ENCODE assay signal across 23 cellular contexts in the genomic region with DNA sequence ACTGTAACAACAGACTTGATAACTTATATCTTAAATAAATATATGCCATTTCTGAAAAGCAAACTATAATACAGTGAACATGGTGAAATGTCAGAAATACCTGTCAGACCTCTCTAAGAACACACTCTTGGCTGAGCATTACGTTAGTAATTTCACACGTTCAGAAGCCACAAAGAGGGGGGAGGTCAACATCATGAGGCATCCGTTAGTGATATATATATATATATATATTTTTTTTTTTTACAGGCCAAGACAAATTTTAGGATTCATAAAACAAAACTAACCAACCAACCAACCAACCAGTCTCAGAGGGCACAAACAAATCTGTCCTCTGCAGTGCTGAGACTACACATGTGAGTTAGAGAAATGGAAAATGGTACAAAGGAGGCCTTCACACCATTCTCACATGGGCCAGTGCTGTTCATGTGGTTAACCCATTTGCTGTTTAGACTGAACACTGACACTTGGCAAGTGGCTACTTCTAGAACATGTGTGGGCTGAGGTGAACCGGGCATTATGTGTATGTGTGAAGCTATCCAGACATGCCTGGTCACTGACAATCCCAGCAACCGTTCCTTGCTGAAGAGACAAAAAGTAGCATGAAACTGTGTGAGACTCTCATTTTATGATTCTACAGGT. TPM values are rescaled to one million over a fixed set of nuclear protein-coding genes. Genes with fewer than 3 reads are reported as not detected.
DNase-seq lines count a peak whose midpoint lies in the region; ATAC-seq and TF ChIP-seq lines count a peak whose summit lies in the region.
"Had no signal": no experiment of that assay in that cellular context is flagged by ENCODE, and none has a peak within 500 bp of the region (broad histone marks: within the 10 kb centered on the region; RNA-seq: fewer than 3 reads in every experiment).

No MANE protein-coding gene starts in this region.

- CTCF ChIA-PET in activated CD8-positive, alpha-beta memory T cell treated with anti-CD3 and anti-CD28 coated beads, Interleukin-2, amount 10 ng/mL, durations not matched to agents 7 days and 5 days (lab: Charles Lee): interaction anchor here (1.0 to 1.4 kb wide), 3 partner anchors 10 to 55 kb away, joined by 3 to 6 read pairs (median 4); a partner anchor contains a TSS
- CTCF ChIA-PET in mammary epithelial cell (lab: Charles Lee; ENCODE audit: low non-redundant PET): no interaction called here

- no peak overlapping the region for H3K27ac ChIP-seq in mammary epithelial cell (ENCODE audit: insufficient read depth, low read depth, low read length)

- H3K9me3 ChIP-seq in mammary epithelial cell (replicated peaks; ENCODE audit: insufficient read depth, low read length): no peaks in the 10 kb centered on the region
- H3K9me3 ChIP-seq: Caco-2 had no signal

- no peaks in the 10 kb centered on the region for H3K9me3 Mint-ChIP-seq in activated CD8-positive, alpha-beta memory T cell treated with anti-CD3 and anti-CD28 coated beads, Interleukin-2, amount 10 ng/mL, durations not matched to agents 7 days and 5 days (ENCODE audit: low read depth)
- H3K9me3 Mint-ChIP-seq in effector memory CD8-positive, alpha-beta T cell: no peaks in the 10 kb centered on the region
- H3K9me3 Mint-ChIP-seq in stimulated activated naive CD8-positive, alpha-beta T cell treated with anti-CD3 and anti-CD28 coated beads, Interleukin-15, amount 100 ng/mL, for 72 hours: no peaks in the 10 kb centered on the region
- H3K9me3 Mint-ChIP-seq: activated B cell treated with CpG ODN at 0.5 μM for 24 hours; activated T-cell treated with anti-CD3 and anti-CD28 coated beads, Interleukin-2, amount 50 U/mL, for 4 hours; GM23338 had no signal

- no peak overlapping the region for H3K9ac ChIP-seq in mammary epithelial cell (ENCODE audit: insufficient read depth, low read length)

- no peak overlapping the region for H3K4me3 Mint-ChIP-seq in activated CD8-positive, alpha-beta memory T cell treated with anti-CD3 and anti-CD28 coated beads, Interleukin-2, amount 10 ng/mL, durations not matched to agents 7 days and 5 days
- H3K4me3 Mint-ChIP-seq in effector memory CD8-positive, alpha-beta T cell: no peak overlapping the region
- H3K4me3 Mint-ChIP-seq in stimulated activated naive CD8-positive, alpha-beta T cell treated with anti-CD3 and anti-CD28 coated beads, Interleukin-15, amount 100 ng/mL, for 72 hours: no peak overlapping the region
- H3K4me3 Mint-ChIP-seq: activated B cell treated with CpG ODN at 0.5 μM for 24 hours; activated CD4-positive, alpha-beta memory T cell treated with anti-CD3 and anti-CD28 coated beads, Interleukin-2, amount 10 ng/mL, durations not matched to agents 7 days and 5 days; activated T-cell treated with anti-CD3 and anti-CD28 coated beads, Interleukin-2, amount 50 U/mL, for 4 hours; B cell; GM23338; neural crest cell had no signal

- dilution Hi-C loops in mammary epithelial cell (cut with HindIII; ENCODE audit: low sequenced_read_pairs): no loop called here

- no peak for ATAC-seq in activated CD8-positive, alpha-beta memory T cell treated with anti-CD3 and anti-CD28 coated beads, Interleukin-2, amount 10 ng/mL, durations not matched to agents 7 days and 5 days
- ATAC-seq in HG02852 (IDR thresholded peaks at IDR 0.05; ENCODE audit: unreplicated experiment): peak; percentile 16
- ATAC-seq in effector memory CD8-positive, alpha-beta T cell (replicated peaks): peak; percentile 88
- ATAC-seq in stimulated activated naive CD8-positive, alpha-beta T cell treated with anti-CD3 and anti-CD28 coated beads, Interleukin-15, amount 100 ng/mL, for 72 hours: peak; percentile 28
- ATAC-seq: activated T-cell treated with anti-CD3 and anti-CD28 coated beads, Interleukin-2, amount 50 U/mL, for 4 hours; GM23338; left colon had no signal

- peaks cover 42% of the 10 kb centered on the region for H3K36me3 Mint-ChIP-seq in activated CD8-positive, alpha-beta memory T cell treated with anti-CD3 and anti-CD28 coated beads, Interleukin-2, amount 10 ng/mL, durations not matched to agents 7 days and 5 days
- H3K36me3 Mint-ChIP-seq in effector memory CD8-positive, alpha-beta T cell (ENCODE audit: insufficient read depth): peaks cover 14% of the 10 kb centered on the region

- no peak for DNase-seq in activated CD8-positive, alpha-beta memory T cell treated with anti-CD3 and anti-CD28 coated beads, Interleukin-2, amount 10 ng/mL, durations not matched to agents 7 days and 5 days
- DNase-seq in activated CD8-positive, alpha-beta memory T cell treated with anti-CD3 and anti-CD28 coated beads, Interleukin-2, amount 50 U/mL, for 48 hours: no peak
- DNase-seq in effector memory CD8-positive, alpha-beta T cell: peak; percentile 2 to 11 (median 6)
- no peak for DNase-seq in stimulated activated naive CD8-positive, alpha-beta T cell treated with anti-CD3 and anti-CD28 coated beads, Interleukin-15, amount 100 ng/mL, for 72 hours
- DNase-seq in putamen (ENCODE audit: low spot score) (no peak), mammary epithelial cell (no peak), NCI-H345 treated with DMSO at 0.1 percent for 48 hours (lab: John Stamatoyannopoulos, UW; ENCODE audit: unreplicated experiment) (no peak)
- DNase-seq: activated B cell treated with CpG ODN at 0.5 μM for 24 hours; activated CD4-positive, alpha-beta memory T cell treated with anti-CD3 and anti-CD28 coated beads, Interleukin-2, amount 10 ng/mL, durations not matched to agents 7 days and 5 days; activated naive CD4-positive, alpha-beta T cell treated with anti-CD3 and anti-CD28 coated beads, Interleukin-2, amount 50 U/mL, for 16 hours; activated T-cell treated with anti-CD3 and anti-CD28 coated beads, Interleukin-2, amount 50 U/mL, for 4 hours; Caco-2; Kasumi-1; left colon; NCI-H1092; NCI-H2029; NCI-H446 treated with DMSO at 0.1 percent for 48 hours; stimulated activated CD4-positive, alpha-beta T cell treated with anti-CD3 and anti-CD28 coated beads, Interleukin-4, amount 100 ng/mL, for 1 hour; T1000 had no signal

- H3K4me3 ChIP-seq in mammary epithelial cell (replicated peaks in 1 of 3; ENCODE audit: insufficient read depth in 1 of 3, low read depth in 2 of 3, low read length in 3 of 3): no peak overlapping the region
- H3K4me3 ChIP-seq: GM23338 had no signal

- intact Hi-C loops in mammary epithelial cell (cut with micrococcal nuclease): no loop called here

- H2AFZ ChIP-seq in mammary epithelial cell (ENCODE audit: low read depth, low read length): no peak overlapping the region
- H2AFZ ChIP-seq: GM23338 had no signal

- H4K20me1 ChIP-seq in mammary epithelial cell (ENCODE audit: insufficient read depth, low read length): peaks cover 2% of the 10 kb centered on the region

- peaks cover 33% of the 10 kb centered on the region for H3K36me3 ChIP-seq in mammary epithelial cell (ENCODE audit: insufficient read depth, low read length)

- no peaks in the 10 kb centered on the region for H3K27me3 ChIP-seq in mammary epithelial cell (ENCODE audit: insufficient read depth, low read length)

- in situ Hi-C loops in mammary epithelial cell (cut with MboI; ENCODE audit: low sequenced_read_pairs in 2 of 2): no loop called here

- H3K4me1 Mint-ChIP-seq in activated CD8-positive, alpha-beta memory T cell treated with anti-CD3 and anti-CD28 coated beads, Interleukin-2, amount 10 ng/mL, durations not matched to agents 7 days and 5 days: peaks cover 34% of the 10 kb centered on the region
- H3K4me1 Mint-ChIP-seq in effector memory CD8-positive, alpha-beta T cell (ENCODE audit: low read depth in 2 of 2): peaks cover 3 to 8% of the 10 kb centered on the region in 2 donors
- H3K4me1 Mint-ChIP-seq in stimulated activated naive CD8-positive, alpha-beta T cell treated with anti-CD3 and anti-CD28 coated beads, Interleukin-15, amount 100 ng/mL, for 72 hours: peaks cover 14% of the 10 kb centered on the region
- H3K4me1 Mint-ChIP-seq: activated B cell treated with CpG ODN at 0.5 μM for 24 hours, B cell had no signal

- H3K27me3 Mint-ChIP-seq in activated CD8-positive, alpha-beta memory T cell treated with anti-CD3 and anti-CD28 coated beads, Interleukin-2, amount 10 ng/mL, durations not matched to agents 7 days and 5 days: no peaks in the 10 kb centered on the region
- no peaks in the 10 kb centered on the region for H3K27me3 Mint-ChIP-seq in effector memory CD8-positive, alpha-beta T cell
- no peaks in the 10 kb centered on the region for H3K27me3 Mint-ChIP-seq in stimulated activated naive CD8-positive, alpha-beta T cell treated with anti-CD3 and anti-CD28 coated beads, Interleukin-15, amount 100 ng/mL, for 72 hours
- H3K27me3 Mint-ChIP-seq: activated B cell treated with CpG ODN at 0.5 μM for 24 hours; activated CD4-positive, alpha-beta memory T cell treated with anti-CD3 and anti-CD28 coated beads, Interleukin-2, amount 10 ng/mL, durations not matched to agents 7 days and 5 days; B cell had no signal

- peak overlapping the region; percentile 45 for H3K27ac Mint-ChIP-seq in activated CD8-positive, alpha-beta memory T cell treated with anti-CD3 and anti-CD28 coated beads, Interleukin-2, amount 10 ng/mL, durations not matched to agents 7 days and 5 days
- H3K27ac Mint-ChIP-seq in effector memory CD8-positive, alpha-beta T cell: peak overlapping the region in 1 of 2 donors; percentile 52
- H3K27ac Mint-ChIP-seq in stimulated activated naive CD8-positive, alpha-beta T cell treated with anti-CD3 and anti-CD28 coated beads, Interleukin-15, amount 100 ng/mL, for 72 hours: peak overlapping the region in 1 of 2 donors; percentile 42
- H3K27ac Mint-ChIP-seq: activated B cell treated with CpG ODN at 0.5 μM for 24 hours; activated CD4-positive, alpha-beta memory T cell treated with anti-CD3 and anti-CD28 coated beads, Interleukin-2, amount 10 ng/mL, durations not matched to agents 7 days and 5 days; B cell; GM23338 had no signal

- H3K4me1 ChIP-seq in mammary epithelial cell (ENCODE audit: insufficient read depth, low read length): peaks cover 5% of the 10 kb centered on the region

- peaks cover 92% of the 10 kb centered on the region for H3K79me2 ChIP-seq in mammary epithelial cell (ENCODE audit: insufficient read depth, low read length)

- WGBS in mammary epithelial cell (ENCODE audit: low coverage, missing lambda C conversion rate): 91% methylated on average over 5 of the region's 5 CpGs

- no peak for TF ChIP-seq CTCF in mammary epithelial cell (conservative IDR thresholded peaks at IDR 0.05 in 1 of 2, IDR thresholded peaks at IDR 0.05 in 1 of 2; ENCODE audit: extremely low read depth in 1 of 2, insufficient read depth in 1 of 2, low read depth in 1 of 2, low read length in 2 of 2)

- no TSS peak for BruUV-seq in mammary epithelial cell (replicated peaks; lab: Mats Ljungman, UMichigan)

- no peak overlapping the region for H3K4me2 ChIP-seq in mammary epithelial cell (ENCODE audit: insufficient read depth, low read depth, low read length)
- H3K4me2 ChIP-seq: GM23338 had no signal

RNA-seq across cellular contexts. Expression of a gene that starts 54.5 kb away (rescaled TPM):
- total RNA-seq in activated CD8-positive, alpha-beta memory T cell treated with anti-CD3 and anti-CD28 coated beads, Interleukin-2, amount 10 ng/mL, durations not matched to agents 7 days and 5 days: 10 to 100 TPM; 33.9 to 81.8 TPM
- 100 to 1,000 TPM; 161 to 277 TPM for total RNA-seq in mammary epithelial cell
- polyA plus RNA-seq in mammary epithelial cell: 61.3 TPM
- 74.3 TPM for polyA minus RNA-seq in mammary epithelial cell

Comparison
In these comparisons a context has a peak if more than half of its experiments do, and no peak if none do; other contexts are left out.
1. DNase-seq: peak in effector memory CD8-positive, alpha-beta T cell (3 of 3); none in activated CD8-positive, alpha-beta memory T cell treated with anti-CD3 and anti-CD28 coated beads, Interleukin-2, amount 10 ng/mL, durations not matched to agents 7 days and 5 days (single experiment), activated CD8-positive, alpha-beta memory T cell treated with anti-CD3 and anti-CD28 coated beads, Interleukin-2, amount 50 U/mL, for 48 hours (single experiment), stimulated activated naive CD8-positive, alpha-beta T cell treated with anti-CD3 and anti-CD28 coated beads, Interleukin-15, amount 100 ng/mL, for 72 hours (0 of 2), putamen (single experiment), mammary epithelial cell (single experiment) and NCI-H345 treated with DMSO at 0.1 percent for 48 hours (single experiment).